ENCODE assay signal across 8 cellular contexts in the genomic region with DNA sequence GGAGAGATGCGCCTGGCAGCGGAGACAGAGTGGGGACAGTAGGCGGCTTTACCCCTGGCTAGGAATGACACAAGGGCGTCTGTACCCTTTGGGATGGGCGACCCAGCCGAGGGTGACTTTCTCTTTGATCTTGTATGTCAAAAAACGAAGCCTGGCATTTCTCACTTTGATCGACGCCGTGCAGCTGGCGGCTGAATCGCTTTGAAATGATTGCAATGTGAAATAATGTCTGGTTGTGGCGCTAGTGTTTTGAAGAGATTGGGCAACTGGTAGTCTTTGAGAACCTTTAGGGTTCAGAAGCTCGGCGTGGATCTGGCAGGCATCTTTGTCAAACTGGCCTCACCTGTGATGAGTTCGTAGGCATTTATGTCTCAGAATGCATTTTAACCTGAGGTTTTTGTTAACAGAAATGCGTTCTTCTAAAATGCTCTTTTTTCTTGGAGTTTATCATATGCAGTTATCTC. TPM values are rescaled to one million over a fixed set of nuclear protein-coding genes. Genes with fewer than 3 reads are reported as not detected.
A peak's percentile ranks its signal among the peaks of the same experiment; 100 is the strongest.
DNase-seq lines count a peak whose midpoint lies in the region; ATAC-seq and TF ChIP-seq lines count a peak whose summit lies in the region.

No MANE protein-coding gene starts in this region.

- no peaks in the 10 kb centered on the region for H3K27me3 Mint-ChIP-seq in Caco-2 (ENCODE audit: insufficient read depth, unreplicated experiment)

- H3K36me3 ChIP-seq in Caco-2 (ENCODE audit: control insufficient read depth, insufficient read depth, low read length): no peaks in the 10 kb centered on the region
- H3K36me3 ChIP-seq in WERI-Rb-1: peaks cover 3% of the 10 kb centered on the region
- H3K36me3 ChIP-seq in endocrine pancreas (ENCODE audit: control insufficient read depth, insufficient read depth, low read length): no peaks in the 10 kb centered on the region
- no peaks in the 10 kb centered on the region for H3K36me3 ChIP-seq in mucosa of stomach (ENCODE audit: control insufficient read depth, insufficient read depth, low read length)
- H3K36me3 ChIP-seq in tibial nerve: no peaks in the 10 kb centered on the region

- TF ChIP-seq CTCF in Caco-2 (IDR thresholded peaks at IDR 0.05; ENCODE audit: insufficient read depth in 1 of 2, low read depth in 1 of 2, low read length in 1 of 2, severe bottlenecking in 1 of 2, unreplicated experiment in 1 of 2) (no peak), WERI-Rb-1 (IDR thresholded peaks at IDR 0.05; ENCODE audit: low read depth, low read length) (no peak), tibial nerve (IDR thresholded peaks at IDR 0.05) (no peak)

- peak overlapping the region; percentile 99 for H3K27ac ChIP-seq in WERI-Rb-1
- peak overlapping the region; percentile 91 to 99 (median 98) for H3K27ac ChIP-seq in tibial nerve

- H3K27ac Mint-ChIP-seq in Caco-2 (ENCODE audit: unreplicated experiment): peak overlapping the region; percentile 95

- H3K9me3 ChIP-seq in Caco-2 (no peaks in the 10 kb centered on the region), WERI-Rb-1 (ENCODE audit: severe bottlenecking) (no peaks in the 10 kb centered on the region), endocrine pancreas (ENCODE audit: control insufficient read depth, low read length) (no peaks in the 10 kb centered on the region), mucosa of stomach (ENCODE audit: control insufficient read depth, low read length) (no peaks in the 10 kb centered on the region), tibial nerve (no peaks in the 10 kb centered on the region)

- ATAC-seq in GM19455 (IDR thresholded peaks at IDR 0.05; ENCODE audit: unreplicated experiment): peak; percentile 12

- CTCF ChIA-PET in Caco-2 (lab: Charles Lee): interaction anchor here (0.5 to 2.5 kb wide), 22 partner anchors 9 to 631 kb away, joined by 3 to 31 read pairs (median 4); a partner anchor contains a TSS

- intact Hi-C loops in Caco-2 (cut with micrococcal nuclease; ENCODE audit: unreplicated experiment): loop anchor here (1.0 kb wide), 4 partner anchors 21 to 263 kb away; no protein-coding TSS in a partner anchor

- peaks cover 31% of the 10 kb centered on the region for H3K4me1 Mint-ChIP-seq in Caco-2 (ENCODE audit: low read depth, unreplicated experiment)

- POLR2A ChIA-PET in Caco-2 (lab: Charles Lee): interaction anchor here (0.8 to 2.6 kb wide), 4 partner anchors 22 to 454 kb away, joined by 3 to 11 read pairs (median 6); a partner anchor contains a TSS

- TF ChIP-seq POLR2A in tibial nerve (IDR thresholded peaks at IDR 0.05): no peak

- H3K4me1 ChIP-seq in Caco-2 (peaks cover 26% of the 10 kb centered on the region), endocrine pancreas (ENCODE audit: control insufficient read depth, insufficient read depth, low read length) (no peaks in the 10 kb centered on the region), mucosa of stomach (ENCODE audit: control insufficient read depth, insufficient read depth, low read length) (peaks cover 17% of the 10 kb centered on the region), tibial nerve (peaks cover 0 to 37% (median 17%) of the 10 kb centered on the region in 4 donors)

- H3K9ac ChIP-seq in endocrine pancreas (ENCODE audit: control insufficient read depth, insufficient read depth, low read length) (peak overlapping the region; percentile 8), mucosa of stomach (ENCODE audit: low read length) (peak overlapping the region; percentile 69)

- H3K4me3 ChIP-seq in Caco-2 (ENCODE audit: low read depth, low read length): peak overlapping the region; percentile 75
- peak overlapping the region; percentile 99 for H3K4me3 ChIP-seq in WERI-Rb-1 (ENCODE audit: low read depth, low read length)
- peak overlapping the region; percentile 89 for H3K4me3 ChIP-seq in endocrine pancreas (ENCODE audit: control insufficient read depth, insufficient read depth, low read length)
- H3K4me3 ChIP-seq in mucosa of stomach (ENCODE audit: low read length): peak overlapping the region; percentile 82
- H3K4me3 ChIP-seq in tibial nerve: peak overlapping the region; percentile 52 to 99 (median 90)

- H3K27me3 ChIP-seq in Caco-2 (replicated peaks; ENCODE audit: control insufficient read depth, insufficient read depth, low read length) (no peaks in the 10 kb centered on the region), WERI-Rb-1 (ENCODE audit: insufficient read depth, low read depth, severe bottlenecking) (no peaks in the 10 kb centered on the region), endocrine pancreas (ENCODE audit: control insufficient read depth, insufficient read depth, low read length) (no peaks in the 10 kb centered on the region), mucosa of stomach (ENCODE audit: control insufficient read depth, insufficient read depth, low read length) (no peaks in the 10 kb centered on the region), tibial nerve (no peaks in the 10 kb centered on the region)

- BruUV-seq in Caco-2 (replicated peaks; lab: Mats Ljungman, UMichigan): no TSS peak

- peak overlapping the region; percentile 83 for H3K4me3 Mint-ChIP-seq in Caco-2 (ENCODE audit: unreplicated experiment)

- DNase-seq in Caco-2 (peak; percentile 56 to 60), KG1 (lab: John Stamatoyannopoulos, UW) (peak; percentile 47), WERI-Rb-1 (no peak), tibial nerve (ENCODE audit: low spot score in 2 of 2) (peak in 1 of 2 donors; percentile 19), NCI-H1048 (lab: John Stamatoyannopoulos, UW) (no peak)

- peaks cover 39% of the 10 kb centered on the region for H3K36me3 Mint-ChIP-seq in Caco-2 (ENCODE audit: insufficient read depth, unreplicated experiment)

- H3K9me3 Mint-ChIP-seq in Caco-2 (ENCODE audit: unreplicated experiment): no peaks in the 10 kb centered on the region

- 1% methylated on average over 14 to 17 of the region's 17 CpGs for WGBS in tibial nerve, 2 donors

- no peak for TF ChIP-seq EP300 in tibial nerve (IDR thresholded peaks at IDR 0.05)

RNA-seq across cellular contexts. Expression of a gene that starts 1.0 kb away (rescaled TPM):
- total RNA-seq in Caco-2 (2022) (47.0 and 54.4 TPM in 2 replicates), tibial nerve (10 to 100 TPM; 16.8 to 24.9 (median 18.0) TPM)

Comparison
In these comparisons a context has a peak if more than half of its experiments do, and no peak if none do; other contexts are left out.
1. DNase-seq: peak in Caco-2 (2 of 2) and KG1 (single experiment); none in WERI-Rb-1 (single experiment) and NCI-H1048 (single experiment).
2. Peak in every context shown above with its lines, with median percentiles within 50 percentile points of each other: H3K4me3 ChIP-seq.